ENCODE assay signal across 8 cellular contexts in genomic region chr2:71510196-71510807, GRCh38. TPM values are rescaled to one million over a fixed set of nuclear protein-coding genes. Genes with fewer than 3 reads are reported as not detected.
DNase-seq lines count a peak whose midpoint lies in the region; ATAC-seq, FAIRE-seq and TF ChIP-seq lines count a peak whose summit lies in the region.

No MANE protein-coding gene starts in this region.

- peak; percentile 79 for FAIRE-seq in keratinocyte (lab: Jason Lieb, UNC)

- no peak overlapping the region for H2AFZ ChIP-seq in keratinocyte (ENCODE audit: control insufficient read depth, low read length)

- H3K9me1 ChIP-seq in keratinocyte (ENCODE audit: control insufficient read depth, extremely low read depth, insufficient read depth, low read length) = no peaks in the 10 kb centered on the region

- H3K4me1 ChIP-seq in breast epithelium = no peaks in the 10 kb centered on the region
- H3K4me1 ChIP-seq in keratinocyte (ENCODE audit: control insufficient read depth, extremely low read depth, insufficient read depth, low read length) = no peaks in the 10 kb centered on the region

- peak; percentile 99 for TF ChIP-seq CTCF in WERI-Rb-1 (IDR thresholded peaks at IDR 0.05; ENCODE audit: low read depth, low read length)
- TF ChIP-seq CTCF in breast epithelium (IDR thresholded peaks at IDR 0.05) = peak; percentile 79 to 91 (median 81)
- TF ChIP-seq CTCF in keratinocyte (optimal IDR thresholded peaks at IDR 0.05 in 1 of 3, IDR thresholded peaks at IDR 0.05 in 1 of 3, conservative IDR thresholded peaks at IDR 0.05 in 1 of 3; ENCODE audit: extremely low read depth in 1 of 3, insufficient read depth in 2 of 3, low read length in 3 of 3) = peak in 2 of 3 experiments; percentile 89 to 94

- no peak for TF ChIP-seq POLR2A in breast epithelium (IDR thresholded peaks at IDR 0.05)

- ATAC-seq in GM19455 (IDR thresholded peaks at IDR 0.05; ENCODE audit: unreplicated experiment) = peak; percentile 74
- ATAC-seq in GM21381 (IDR thresholded peaks at IDR 0.05; ENCODE audit: unreplicated experiment) = no peak

- H3K4me3 ChIP-seq in WERI-Rb-1 (ENCODE audit: low read depth, low read length) (no peak overlapping the region), breast epithelium (no peak overlapping the region), keratinocyte (ENCODE audit: control insufficient read depth in 2 of 3, extremely low read depth in 1 of 3, insufficient read depth in 2 of 3, low read depth in 1 of 3, low read length in 3 of 3) (no peak overlapping the region)

- H3K36me3 ChIP-seq in WERI-Rb-1 = no peaks in the 10 kb centered on the region
- no peaks in the 10 kb centered on the region for H3K36me3 ChIP-seq in breast epithelium
- no peaks in the 10 kb centered on the region for H3K36me3 ChIP-seq in keratinocyte (ENCODE audit: control insufficient read depth in 2 of 2, extremely low read depth in 1 of 2, insufficient read depth in 2 of 2, low read length in 2 of 2)

- H4K20me1 ChIP-seq in keratinocyte (ENCODE audit: control insufficient read depth, extremely low read depth, insufficient read depth, low read length) = no peaks in the 10 kb centered on the region

- H3K27ac ChIP-seq in WERI-Rb-1 = no peak overlapping the region
- H3K27ac ChIP-seq in breast epithelium = no peak overlapping the region
- no peak overlapping the region for H3K27ac ChIP-seq in keratinocyte (ENCODE audit: control insufficient read depth, insufficient read depth, low read length)

- dilution Hi-C loops in keratinocyte (cut with MboI; ENCODE audit: extremely low pct_ligation_motif_present, low sequenced_read_pairs) = no loop called here

- no peaks in the 10 kb centered on the region for H3K79me2 ChIP-seq in keratinocyte (ENCODE audit: control insufficient read depth, insufficient read depth, low read length)

- H3K9ac ChIP-seq in keratinocyte (ENCODE audit: control insufficient read depth, extremely low read depth, insufficient read depth, low read length) = no peak overlapping the region

- H3K9me3 ChIP-seq in WERI-Rb-1 (ENCODE audit: severe bottlenecking) = no peaks in the 10 kb centered on the region
- no peaks in the 10 kb centered on the region for H3K9me3 ChIP-seq in breast epithelium
- H3K9me3 ChIP-seq in keratinocyte (ENCODE audit: control insufficient read depth, low read depth, low read length) = no peaks in the 10 kb centered on the region

- DNase-seq in C1 segment of cervical spinal cord (lab: John Stamatoyannopoulos, UW) (peak in 10 of 14 donors; percentile 5 to 61 (median 35)), NCI-H146 treated with DMSO at 0.1 percent for 48 hours (lab: John Stamatoyannopoulos, UW; ENCODE audit: unreplicated experiment) (peak; percentile 29), WERI-Rb-1 (peak; percentile 86), breast epithelium (ENCODE audit: low spot score in 2 of 2) (peak; percentile 26 to 67), keratinocyte (ENCODE audit: low read depth, low spot score) (no peak)
- DNase-seq in stimulated activated CD4-positive, alpha-beta T cell treated with anti-CD3 and anti-CD28 coated beads, Interleukin-1b, Interleukin-23, amount 100 ng/mL, for 4 hours (ENCODE audit: low read depth in 2 of 2) = peak; percentile 56 to 61

- H3K27me3 ChIP-seq in WERI-Rb-1 (ENCODE audit: insufficient read depth, low read depth, severe bottlenecking) (no peaks in the 10 kb centered on the region), breast epithelium (no peaks in the 10 kb centered on the region), keratinocyte (ENCODE audit: control insufficient read depth, extremely low read depth, insufficient read depth, low read length) (peaks cover 5% of the 10 kb centered on the region)

- intact Hi-C loops in breast epithelium (cut with DNase I; ENCODE audit: low total_unique reads) = no loop called here

- H3K4me2 ChIP-seq in keratinocyte (ENCODE audit: control insufficient read depth, extremely low read depth, insufficient read depth, low read depth, low read length) = no peak overlapping the region

RNA-seq across cellular contexts. Expression of gene DYSF, which starts 56.9 kb away (rescaled TPM):
- total RNA-seq in breast epithelium = 10 to 100 TPM in 1 of 3 donors, 1 to 10 TPM in 2; 3.0 to 15.7 (median 4.8) TPM
- polyA plus RNA-seq in keratinocyte = 8.2 to 20.6 TPM (median 12.9 TPM) in 3 replicates
- polyA plus RNA-seq in keratinocyte (2011; ENCODE audit: low read depth) = 7.0 TPM
- polyA plus RNA-seq in keratinocyte (2011; cell fraction: cytosol; rRNA removed) = 14.7 and 24.2 TPM in 2 replicates
- polyA plus RNA-seq in keratinocyte (2011; cell fraction: nucleus; rRNA removed) = 48.2 and 63.8 TPM in 2 replicates
- polyA plus RNA-seq in keratinocyte (2012; ENCODE audit: low replicate concordance) = 6.8 and 29.5 TPM in 2 replicates
- polyA minus RNA-seq in keratinocyte = 34.1 to 103 TPM (median 39.7 TPM) in 3 replicates
- polyA minus RNA-seq in keratinocyte (2011; cell fraction: cytosol; rRNA and poly(A)+ RNA removed) = 49.5 TPM
- 46.2 and 71.6 TPM in 2 replicates for polyA minus RNA-seq in keratinocyte (2011; cell fraction: nucleus; rRNA and poly(A)+ RNA removed)
